19 cellular contexts compared by ENCODE assay signal in the genomic region with DNA sequence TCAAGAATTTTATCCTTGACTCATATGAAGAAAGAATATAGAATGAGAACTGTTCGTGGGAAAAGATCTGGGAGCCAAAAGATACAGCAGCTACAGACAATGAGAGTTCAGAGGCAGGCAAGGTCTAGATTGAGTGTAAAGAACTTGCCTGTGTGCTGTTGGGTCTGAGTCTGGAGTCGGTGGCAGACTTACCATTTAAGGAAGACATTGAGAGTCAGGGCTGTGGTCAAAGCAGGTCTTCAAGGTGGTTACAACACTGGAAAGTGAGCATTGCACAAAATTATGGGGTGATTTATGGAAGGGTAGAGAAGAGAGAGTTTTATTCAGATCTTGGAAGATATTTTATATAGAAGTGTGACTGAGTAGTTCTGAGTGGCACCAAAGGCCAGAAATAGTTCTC.
"Had no signal": no experiment of that assay in that cellular context is flagged by ENCODE, and none has a peak within 500 bp of the region (broad histone marks: within the 10 kb centered on the region; RNA-seq: fewer than 3 reads in every experiment).

No MANE protein-coding gene starts in this region.

- H3K36me3 ChIP-seq: neutrophil, ovary, right atrium auricular region, tibial nerve had no signal

- H3K27ac ChIP-seq: epithelial cell of prostate, neutrophil, ovary, psoas muscle, right atrium auricular region, tibial nerve had no signal

- DNase-seq: activated gamma-delta T cell; activated naive CD4-positive, alpha-beta T cell treated with anti-CD3 and anti-CD28 coated beads, Interleukin-2, amount 50 U/mL, for 16 hours; activated T-cell treated with anti-CD3 and anti-CD28 coated beads, Interleukin-2, amount 50 U/mL, for 72 hours; cortex of kidney; naive thymus-derived CD8-positive, alpha-beta T cell; ovary; psoas muscle; SK-N-SH; stimulated activated CD4-positive, alpha-beta T cell treated with anti-CD3 and anti-CD28 coated beads, Interleukin-12 subunit alpha, Interleukin-12 subunit beta, amount 100 ng/mL, for 4 hours; substantia nigra; T1000 had no signal

- H3K27ac Mint-ChIP-seq: activated T-cell treated with anti-CD3 and anti-CD28 coated beads, Interleukin-2, amount 50 U/mL, for 72 hours; stimulated activated naive CD8-positive, alpha-beta T cell treated with anti-CD3 and anti-CD28 coated beads, Interleukin-15, Interleukin-2, amounts not matched to agents 100 ng/mL and 50 ng/mL, for 24 hours; WTC11 had no signal

- ATAC-seq: activated T-cell treated with anti-CD3 and anti-CD28 coated beads, Interleukin-2, amount 50 U/mL, for 72 hours; left lobe of liver; naive thymus-derived CD8-positive, alpha-beta T cell; psoas muscle; WTC11 had no signal

- H3K27me3 ChIP-seq: ovary, right atrium auricular region, tibial nerve had no signal

- H3K36me3 Mint-ChIP-seq: naive thymus-derived CD8-positive, alpha-beta T cell; WTC11 had no signal

- H3K27me3 Mint-ChIP-seq: stimulated activated naive CD8-positive, alpha-beta T cell treated with anti-CD3 and anti-CD28 coated beads, Interleukin-15, Interleukin-2, amounts not matched to agents 100 ng/mL and 50 ng/mL, for 24 hours had no signal

- H3K9me3 Mint-ChIP-seq: activated T-cell treated with anti-CD3 and anti-CD28 coated beads, Interleukin-2, amount 50 U/mL, for 72 hours; naive thymus-derived CD8-positive, alpha-beta T cell; stimulated activated naive CD8-positive, alpha-beta T cell treated with anti-CD3 and anti-CD28 coated beads, Interleukin-15, Interleukin-2, amounts not matched to agents 100 ng/mL and 50 ng/mL, for 24 hours had no signal

- H3K9me3 ChIP-seq: neutrophil, ovary, psoas muscle, right atrium auricular region, SK-N-SH, tibial nerve had no signal

- H3K4me1 ChIP-seq: psoas muscle, tibial nerve had no signal

- H3K4me3 Mint-ChIP-seq: stimulated activated naive CD8-positive, alpha-beta T cell treated with anti-CD3 and anti-CD28 coated beads, Interleukin-15, Interleukin-2, amounts not matched to agents 100 ng/mL and 50 ng/mL, for 24 hours; WTC11 had no signal

- H3K4me3 ChIP-seq: lung, ovary, psoas muscle, right atrium auricular region, tibial nerve had no signal
